ENCODE assay signal across 8 cellular contexts in the genomic region with DNA sequence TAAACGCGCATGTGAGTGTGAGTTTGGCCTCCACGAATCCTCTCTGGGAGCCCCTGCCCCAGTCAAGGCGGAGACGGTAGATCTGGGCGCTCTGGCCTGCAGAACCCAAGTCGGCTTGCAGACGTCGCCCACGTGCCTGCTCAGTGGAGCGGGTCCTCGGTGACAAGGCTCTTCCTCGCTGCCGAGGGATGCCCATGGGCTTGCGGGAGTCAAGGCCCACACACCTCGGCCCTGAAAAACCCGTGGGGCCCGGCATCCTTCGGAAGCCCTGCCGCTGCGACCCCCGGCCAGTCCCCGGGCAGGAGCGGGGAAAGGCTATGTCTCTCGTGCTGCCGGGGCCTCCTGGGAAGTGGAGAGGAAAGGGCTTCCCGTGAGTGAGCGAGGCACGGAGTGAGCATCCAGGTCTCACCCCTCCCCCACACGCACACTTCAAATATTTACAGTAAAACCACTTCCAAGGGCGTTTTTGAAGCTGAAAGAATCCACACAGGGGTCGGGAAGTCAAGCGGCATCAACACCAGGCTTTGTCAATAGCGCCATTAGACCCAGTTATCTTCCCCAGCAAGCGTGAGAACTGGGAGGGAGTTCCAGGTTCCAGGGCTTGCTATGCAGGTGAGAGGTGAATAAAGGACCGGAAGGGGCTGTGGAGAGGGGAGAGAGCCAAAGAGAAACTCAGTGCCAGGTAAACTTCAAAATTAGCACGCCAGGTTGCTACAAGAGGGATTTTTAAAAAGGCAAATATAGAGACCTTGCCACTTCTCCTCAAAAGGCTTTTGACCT. TPM values are rescaled to one million over a fixed set of nuclear protein-coding genes. Genes with fewer than 3 reads are reported as not detected.
A peak's percentile ranks its signal among the peaks of the same experiment; 100 is the strongest.
DNase-seq lines count a peak whose midpoint lies in the region; TF ChIP-seq lines count a peak whose summit lies in the region.

No MANE protein-coding gene starts in this region.

- no peaks in the 10 kb centered on the region for H3K4me1 ChIP-seq in breast epithelium
- H3K4me1 ChIP-seq in skeletal muscle satellite cell (ENCODE audit: control insufficient read depth, insufficient read depth, low read length): no peaks in the 10 kb centered on the region
- peaks cover 2 to 3% of the 10 kb centered on the region in 2 donors for H3K4me1 ChIP-seq in ascending aorta

- peak overlapping the region in 2 of 3 donors; percentile 65 to 77 for H3K4me3 ChIP-seq in breast epithelium
- H3K4me3 ChIP-seq in skeletal muscle satellite cell (ENCODE audit: low read length): no peak overlapping the region
- peak overlapping the region in 1 of 2 donors; percentile 61 for H3K4me3 ChIP-seq in ascending aorta

- H3K27ac ChIP-seq in breast epithelium: no peak overlapping the region
- H3K27ac ChIP-seq in ascending aorta: no peak overlapping the region

- no peaks in the 10 kb centered on the region for H3K36me3 ChIP-seq in breast epithelium
- no peaks in the 10 kb centered on the region for H3K36me3 ChIP-seq in skeletal muscle satellite cell (ENCODE audit: insufficient read depth, low read length)
- H3K36me3 ChIP-seq in ascending aorta: no peaks in the 10 kb centered on the region

- TF ChIP-seq POLR2A in breast epithelium (IDR thresholded peaks at IDR 0.05): no peak

- H3K4me2 ChIP-seq in skeletal muscle satellite cell (ENCODE audit: low read length): peak overlapping the region; percentile 54

- H3K9me3 ChIP-seq in breast epithelium (no peaks in the 10 kb centered on the region), skeletal muscle satellite cell (replicated peaks; ENCODE audit: low read length) (no peaks in the 10 kb centered on the region), ascending aorta (no peaks in the 10 kb centered on the region)

- intact Hi-C loops in breast epithelium (cut with DNase I; ENCODE audit: low total_unique reads) (no loop called here), ascending aorta (cut with DNase I) (no loop called here)

- DNase-seq in NCI-H1105 treated with DMSO at 0.1 percent for 48 hours (lab: John Stamatoyannopoulos, UW): peak; percentile 37
- no peak for DNase-seq in NCI-H1105 (lab: John Stamatoyannopoulos, UW)
- peak; percentile 45 for DNase-seq in NCI-H1092 (lab: John Stamatoyannopoulos, UW)
- no peak for DNase-seq in breast epithelium (ENCODE audit: low spot score in 2 of 2)
- no peak for DNase-seq in ascending aorta (ENCODE audit: low spot score in 2 of 2)
- no peak for DNase-seq in stimulated activated CD4-positive, alpha-beta T cell treated with anti-CD3 and anti-CD28 coated beads, Interleukin-4, amount 100 ng/mL, for 1 hour
- no peak for DNase-seq in GM03348 (ENCODE audit: low spot score)

- no peak overlapping the region for H3K9ac ChIP-seq in skeletal muscle satellite cell (ENCODE audit: low read depth, low read length)

- H3K27me3 ChIP-seq in breast epithelium (peaks cover 0 to 91% of the 10 kb centered on the region in 2 donors), skeletal muscle satellite cell (ENCODE audit: control insufficient read depth, insufficient read depth, low read length) (peaks cover 89% of the 10 kb centered on the region), ascending aorta (peaks cover 13% of the 10 kb centered on the region)

- TF ChIP-seq CTCF in breast epithelium (IDR thresholded peaks at IDR 0.05) (no peak), ascending aorta (IDR thresholded peaks at IDR 0.05) (no peak)

RNA-seq across cellular contexts. Expression of a gene that starts 1.1 kb away (rescaled TPM):
- total RNA-seq in breast epithelium: under 1 TPM in 2 of 3 donors, not detected in 1; 0.15 to 0.33 TPM
- not detected in 2 replicates for total RNA-seq in skeletal muscle satellite cell (2012; rRNA removed)
- not detected for total RNA-seq in ascending aorta

Comparison
In these comparisons a context has a peak if more than half of its experiments do, and no peak if none do; other contexts are left out.
1. DNase-seq: peak in NCI-H1105 treated with DMSO at 0.1 percent for 48 hours (single experiment) and NCI-H1092 (single experiment); none in NCI-H1105 (single experiment), breast epithelium (0 of 2), ascending aorta (0 of 2), stimulated activated CD4-positive, alpha-beta T cell treated with anti-CD3 and anti-CD28 coated beads, Interleukin-4, amount 100 ng/mL, for 1 hour (single experiment) and GM03348 (single experiment).